ENCODE assay signal across 8 cellular contexts in genomic region chr9:92664394-92665152, GRCh38. TPM values are rescaled to one million over a fixed set of nuclear protein-coding genes. Genes with fewer than 3 reads are reported as not detected.
DNase-seq lines count a peak whose midpoint lies in the region; ATAC-seq and TF ChIP-seq lines count a peak whose summit lies in the region.
"Had no signal": no experiment of that assay in that cellular context is flagged by ENCODE, and none has a peak within 500 bp of the region (broad histone marks: within the 10 kb centered on the region; RNA-seq: fewer than 3 reads in every experiment).

No MANE protein-coding gene starts in this region.

- no peaks in the 10 kb centered on the region for H3K9me3 ChIP-seq in parathyroid adenoma (ENCODE audit: control insufficient read depth, low read length)

- no peak overlapping the region for H3K4me2 ChIP-seq in parathyroid adenoma (ENCODE audit: low read length)

- peak overlapping the region; percentile 35 for H3K27ac ChIP-seq in parathyroid adenoma
- H3K27ac ChIP-seq: epithelial cell of prostate had no signal

- ATAC-seq in HG02870 (IDR thresholded peaks at IDR 0.05; ENCODE audit: unreplicated experiment), result peak; percentile 51
- ATAC-seq in HG03280 (IDR thresholded peaks at IDR 0.05; ENCODE audit: unreplicated experiment), result no peak
- no peak for ATAC-seq in HG03039 (IDR thresholded peaks at IDR 0.05; ENCODE audit: unreplicated experiment)

- H3K9me3 Mint-ChIP-seq in activated naive CD8-positive, alpha-beta T cell treated with anti-CD3 and anti-CD28 coated beads for 36 hours, result no peaks in the 10 kb centered on the region

- no peak overlapping the region for H2AFZ ChIP-seq in parathyroid adenoma

- peaks cover 10% of the 10 kb centered on the region for H3K4me1 ChIP-seq in parathyroid adenoma

- H3K79me2 ChIP-seq in parathyroid adenoma, result peaks cover 13% of the 10 kb centered on the region

- in situ Hi-C loops in GM13976 (cut with MboI; ENCODE audit: low sequenced_read_pairs, unreplicated experiment), result no loop called here

- H3K36me3 ChIP-seq in parathyroid adenoma (ENCODE audit: control insufficient read depth, insufficient read depth, low read length), result no peaks in the 10 kb centered on the region

- no peaks in the 10 kb centered on the region for H3K27me3 Mint-ChIP-seq in activated naive CD8-positive, alpha-beta T cell treated with anti-CD3 and anti-CD28 coated beads for 36 hours

- peaks cover 49% of the 10 kb centered on the region for H3K4me1 Mint-ChIP-seq in activated naive CD8-positive, alpha-beta T cell treated with anti-CD3 and anti-CD28 coated beads for 36 hours

- H3K9ac ChIP-seq in parathyroid adenoma, result no peak overlapping the region

- no peaks in the 10 kb centered on the region for H3K27me3 ChIP-seq in parathyroid adenoma (ENCODE audit: control insufficient read depth, insufficient read depth, low read length)

- H3K36me3 Mint-ChIP-seq in activated naive CD8-positive, alpha-beta T cell treated with anti-CD3 and anti-CD28 coated beads for 36 hours, result peaks cover 24% of the 10 kb centered on the region

- H3K4me3 Mint-ChIP-seq in activated naive CD8-positive, alpha-beta T cell treated with anti-CD3 and anti-CD28 coated beads for 36 hours, result peak overlapping the region; percentile 22

- H3K27ac Mint-ChIP-seq in activated naive CD8-positive, alpha-beta T cell treated with anti-CD3 and anti-CD28 coated beads for 36 hours, result peak overlapping the region; percentile 54

- no peak overlapping the region for H3K4me3 ChIP-seq in parathyroid adenoma (ENCODE audit: low read depth, low read length)

- DNase-seq in GM13976 (ENCODE audit: low spot score) (peak; percentile 72), RKO (ENCODE audit: low spot score) (no peak)
- DNase-seq in activated naive CD8-positive, alpha-beta T cell treated with anti-CD3 and anti-CD28 coated beads for 36 hours, result peak; percentile 13

- TF ChIP-seq CTCF in GM13976 (IDR thresholded peaks at IDR 0.05; ENCODE audit: borderline replicate concordance, control extremely low read depth, extremely low read depth, insufficient read depth, missing control alignments), result no peak
- TF ChIP-seq CTCF in parathyroid adenoma (IDR thresholded peaks at IDR 0.05), result no peak

RNA-seq across cellular contexts. Expression of gene IPPK, which starts 5.4 kb away (rescaled TPM):
- total RNA-seq in activated naive CD8-positive, alpha-beta T cell treated with anti-CD3 and anti-CD28 coated beads for 36 hours, result 10 to 100 TPM; 13.0 to 13.9 TPM
